ENCODE assay signal across 8 cellular contexts in genomic region chr1:117128323-117129079, GRCh38. TPM values are rescaled to one million over a fixed set of nuclear protein-coding genes. Genes with fewer than 3 reads are reported as not detected.
A peak's percentile ranks its signal among the peaks of the same experiment; 100 is the strongest.
DNase-seq lines count a peak whose midpoint lies in the region; ATAC-seq, FAIRE-seq and TF ChIP-seq lines count a peak whose summit lies in the region.

No MANE protein-coding gene starts in this region.

- no peak overlapping the region for H3K27ac ChIP-seq in left lung

- intact Hi-C loops in left lung (cut with DNase I), result no loop called here

- peaks cover 4% of the 10 kb centered on the region for H3K27me3 Mint-ChIP-seq in activated naive CD8-positive, alpha-beta T cell
- H3K27me3 Mint-ChIP-seq in activated naive CD8-positive, alpha-beta T cell treated with anti-CD3 and anti-CD28 coated beads for 36 hours, result peaks cover 10% of the 10 kb centered on the region

- H3K4me3 ChIP-seq in bronchial epithelial cell (ENCODE audit: low read depth, low read length) (no peak overlapping the region), left lung (no peak overlapping the region)

- H3K27ac Mint-ChIP-seq in activated naive CD8-positive, alpha-beta T cell, result peak overlapping the region; percentile 19
- H3K27ac Mint-ChIP-seq in activated naive CD8-positive, alpha-beta T cell treated with anti-CD3 and anti-CD28 coated beads for 36 hours, result no peak overlapping the region

- no peak for DNase-seq in activated naive CD8-positive, alpha-beta T cell treated with anti-CD3 and anti-CD28 coated beads for 36 hours
- peak; percentile 82 for DNase-seq in NCI-H2171 treated with DMSO at 0.1 percent for 48 hours (lab: John Stamatoyannopoulos, UW)
- DNase-seq in bronchial epithelial cell (ENCODE audit: low read depth), result peak; percentile 65
- DNase-seq in left lung, result no peak
- DNase-seq in GM19240 (ENCODE audit: insufficient read length, low spot score), result no peak

- TF ChIP-seq CTCF in bronchial epithelial cell (IDR thresholded peaks at IDR 0.05; ENCODE audit: insufficient read depth, low read length, severe bottlenecking) (peak; percentile 40), left lung (IDR thresholded peaks at IDR 0.05) (peak; percentile 19 to 53)

- H3K36me3 ChIP-seq in bronchial epithelial cell (ENCODE audit: control insufficient read depth, insufficient read depth, low read length), result no peaks in the 10 kb centered on the region
- H3K36me3 ChIP-seq in left lung, result no peaks in the 10 kb centered on the region

- ATAC-seq in left lung (peak; percentile 83), GM21381 (IDR thresholded peaks at IDR 0.05; ENCODE audit: unreplicated experiment) (no peak), HG03045 (IDR thresholded peaks at IDR 0.05; ENCODE audit: unreplicated experiment) (no peak)

- H3K4me3 Mint-ChIP-seq in activated naive CD8-positive, alpha-beta T cell, result no peak overlapping the region
- no peak overlapping the region for H3K4me3 Mint-ChIP-seq in activated naive CD8-positive, alpha-beta T cell treated with anti-CD3 and anti-CD28 coated beads for 36 hours

- H3K9me3 ChIP-seq in left lung, result no peaks in the 10 kb centered on the region

- FAIRE-seq in bronchial epithelial cell (lab: Jason Lieb, UNC), result no peak

- H3K36me3 Mint-ChIP-seq in activated naive CD8-positive, alpha-beta T cell, result no peaks in the 10 kb centered on the region
- no peaks in the 10 kb centered on the region for H3K36me3 Mint-ChIP-seq in activated naive CD8-positive, alpha-beta T cell treated with anti-CD3 and anti-CD28 coated beads for 36 hours

- no peaks in the 10 kb centered on the region for H3K27me3 ChIP-seq in bronchial epithelial cell (ENCODE audit: control insufficient read depth, insufficient read depth, low read length)
- H3K27me3 ChIP-seq in left lung, result no peaks in the 10 kb centered on the region

- H3K9me3 Mint-ChIP-seq in activated naive CD8-positive, alpha-beta T cell (ENCODE audit: low read depth), result no peaks in the 10 kb centered on the region
- H3K9me3 Mint-ChIP-seq in activated naive CD8-positive, alpha-beta T cell treated with anti-CD3 and anti-CD28 coated beads for 36 hours, result no peaks in the 10 kb centered on the region

- H3K4me1 ChIP-seq in left lung, result no peaks in the 10 kb centered on the region

- H3K4me1 Mint-ChIP-seq in activated naive CD8-positive, alpha-beta T cell (ENCODE audit: low read depth), result peaks cover 2% of the 10 kb centered on the region
- H3K4me1 Mint-ChIP-seq in activated naive CD8-positive, alpha-beta T cell treated with anti-CD3 and anti-CD28 coated beads for 36 hours, result no peaks in the 10 kb centered on the region

RNA-seq across cellular contexts. Expression of gene TRIM45, which starts 7.0 kb away (rescaled TPM):
- total RNA-seq in activated naive CD8-positive, alpha-beta T cell treated with anti-CD3 and anti-CD28 coated beads for 36 hours, result under 1 TPM; 0.48 to 0.60 TPM
- total RNA-seq in bronchial epithelial cell (2.6 and 2.9 TPM in 2 replicates), left lung (1 to 10 TPM; 2.6 to 5.1 TPM)

Comparison
In these comparisons a context has a peak if more than half of its experiments do, and no peak if none do; other contexts are left out.
1. DNase-seq: peak in NCI-H2171 treated with DMSO at 0.1 percent for 48 hours (single experiment) and bronchial epithelial cell (single experiment); none in activated naive CD8-positive, alpha-beta T cell treated with anti-CD3 and anti-CD28 coated beads for 36 hours (single experiment), left lung (0 of 2) and GM19240 (single experiment).